In genomic region chr6:84332139-84333034, GRCh38 we compare ENCODE assay signal across 16 cellular contexts.
A peak's percentile ranks its signal among the peaks of the same experiment; 100 is the strongest.
DNase-seq lines count a peak whose midpoint lies in the region; ATAC-seq and TF ChIP-seq lines count a peak whose summit lies in the region.
"Had no signal": no experiment of that assay in that cellular context is flagged by ENCODE, and none has a peak within 500 bp of the region (broad histone marks: within the 10 kb centered on the region; RNA-seq: fewer than 3 reads in every experiment).

No MANE protein-coding gene starts in this region.

- no peaks in the 10 kb centered on the region for H3K27me3 Mint-ChIP-seq in naive thymus-derived CD4-positive, alpha-beta T cell
- H3K27me3 Mint-ChIP-seq: central memory CD8-positive, alpha-beta T cell had no signal

- H2AFZ ChIP-seq in OCI-LY3 (ENCODE audit: low read depth, low read length): peak overlapping the region; percentile 60

- H3K27ac Mint-ChIP-seq in naive thymus-derived CD4-positive, alpha-beta T cell: no peak overlapping the region
- H3K27ac Mint-ChIP-seq: CD8-positive, alpha-beta memory T cell had no signal

- no peaks in the 10 kb centered on the region for H4K20me1 ChIP-seq in OCI-LY3 (ENCODE audit: insufficient read depth, low read length)

- no peaks in the 10 kb centered on the region for H3K27me3 ChIP-seq in OCI-LY3 (ENCODE audit: low read depth, low read length)
- no peaks in the 10 kb centered on the region for H3K27me3 ChIP-seq in naive thymus-derived CD4-positive, alpha-beta T cell (ENCODE audit: control insufficient read depth in 2 of 2, insufficient read depth in 2 of 2, low read length in 2 of 2)
- H3K27me3 ChIP-seq: uterus had no signal

- no peak overlapping the region for H3K4me3 Mint-ChIP-seq in naive thymus-derived CD4-positive, alpha-beta T cell
- H3K4me3 Mint-ChIP-seq: CD8-positive, alpha-beta memory T cell; central memory CD8-positive, alpha-beta T cell had no signal

- peak; percentile 96 for ATAC-seq in GM18861 (IDR thresholded peaks at IDR 0.05; ENCODE audit: unreplicated experiment)
- ATAC-seq in GM21576 (IDR thresholded peaks at IDR 0.05; ENCODE audit: unreplicated experiment): peak; percentile 98
- ATAC-seq in HG03103 (IDR thresholded peaks at IDR 0.05; ENCODE audit: low read depth, unreplicated experiment): peak; percentile 99
- no peak for ATAC-seq in naive thymus-derived CD4-positive, alpha-beta T cell
- ATAC-seq: lower lobe of right lung, psoas muscle had no signal

- H3K36me3 ChIP-seq in OCI-LY3 (replicated peaks; ENCODE audit: low read depth, low read length): peaks cover 5% of the 10 kb centered on the region
- no peaks in the 10 kb centered on the region for H3K36me3 ChIP-seq in naive thymus-derived CD4-positive, alpha-beta T cell (ENCODE audit: control insufficient read depth in 2 of 3, insufficient read depth in 3 of 3, low read length in 3 of 3)
- H3K36me3 ChIP-seq: lower lobe of right lung, uterus had no signal

- CTCF ChIA-PET in naive thymus-derived CD4-positive, alpha-beta T cell (lab: Charles Lee): no interaction called here

- H3K79me2 ChIP-seq in OCI-LY3 (ENCODE audit: low read length): no peaks in the 10 kb centered on the region

- POLR2A ChIA-PET in naive thymus-derived CD4-positive, alpha-beta T cell (lab: Charles Lee): no interaction called here

- TF ChIP-seq CTCF in OCI-LY3 (IDR thresholded peaks at IDR 0.05; ENCODE audit: low read depth, low read length): no peak

- no peaks in the 10 kb centered on the region for H3K36me3 Mint-ChIP-seq in naive thymus-derived CD4-positive, alpha-beta T cell
- H3K36me3 Mint-ChIP-seq: CD8-positive, alpha-beta memory T cell had no signal

- H3K4me1 ChIP-seq in OCI-LY3 (ENCODE audit: low read length): peaks cover 27% of the 10 kb centered on the region
- no peaks in the 10 kb centered on the region for H3K4me1 ChIP-seq in naive thymus-derived CD4-positive, alpha-beta T cell (ENCODE audit: control insufficient read depth in 2 of 2, insufficient read depth in 2 of 2, low read length in 2 of 2)
- H3K4me1 ChIP-seq: lower lobe of right lung, psoas muscle, uterus had no signal

- H3K9me3 ChIP-seq in OCI-LY3 (ENCODE audit: insufficient read depth, low read length): no peaks in the 10 kb centered on the region
- no peaks in the 10 kb centered on the region for H3K9me3 ChIP-seq in naive thymus-derived CD4-positive, alpha-beta T cell (ENCODE audit: control insufficient read depth in 2 of 3, low read length in 3 of 3)
- H3K9me3 ChIP-seq: uterus had no signal

- H3K9ac ChIP-seq in OCI-LY3 (ENCODE audit: low read length): peak overlapping the region; percentile 32

- peak overlapping the region; percentile 88 for H3K27ac ChIP-seq in OCI-LY3 (ENCODE audit: low read length)
- no peak overlapping the region for H3K27ac ChIP-seq in naive thymus-derived CD4-positive, alpha-beta T cell (ENCODE audit: low read depth, low read length)
- H3K27ac ChIP-seq: lower lobe of right lung, psoas muscle, uterus had no signal

- H3K4me3 ChIP-seq in OCI-LY3 (ENCODE audit: low read length): peak overlapping the region; percentile 34
- no peak overlapping the region for H3K4me3 ChIP-seq in naive thymus-derived CD4-positive, alpha-beta T cell (ENCODE audit: low read length)
- H3K4me3 ChIP-seq: lower lobe of right lung, psoas muscle, uterus had no signal

- no peaks in the 10 kb centered on the region for H3K4me1 Mint-ChIP-seq in naive thymus-derived CD4-positive, alpha-beta T cell
- H3K4me1 Mint-ChIP-seq: CD8-positive, alpha-beta memory T cell; central memory CD8-positive, alpha-beta T cell had no signal

- peak overlapping the region; percentile 67 for H3K4me2 ChIP-seq in OCI-LY3 (ENCODE audit: low read length)

- intact Hi-C loops in naive thymus-derived CD4-positive, alpha-beta T cell (cut with micrococcal nuclease): no loop called here

- DNase-seq in HuH-7 (ENCODE audit: low spot score) (no peak), germinal center (ENCODE audit: low spot score) (no peak), putamen (ENCODE audit: low spot score) (no peak)
- no peak for DNase-seq in naive thymus-derived CD4-positive, alpha-beta T cell
- DNase-seq: activated T-cell treated with anti-CD3 and anti-CD28 coated beads, Interleukin-2, amount 50 U/mL, for 48 hours; CD8-positive, alpha-beta memory T cell; Karpas-422; lower lobe of right lung; NCI-H69; psoas muscle; uterus had no signal

- H3K9me3 Mint-ChIP-seq in naive thymus-derived CD4-positive, alpha-beta T cell: peaks cover 0 to 19% (median 7%) of the 10 kb centered on the region in 11 donors
- H3K9me3 Mint-ChIP-seq: central memory CD8-positive, alpha-beta T cell had no signal
